Comparison of ENCODE assay signal across 19 cellular contexts in genomic region chr18:3610188-3610708, GRCh38.
DNase-seq lines count a peak whose midpoint lies in the region; ATAC-seq, FAIRE-seq and TF ChIP-seq lines count a peak whose summit lies in the region.
"Had no signal": no experiment of that assay in that cellular context is flagged by ENCODE, and none has a peak within 500 bp of the region (broad histone marks: within the 10 kb centered on the region; RNA-seq: fewer than 3 reads in every experiment).

No MANE protein-coding gene starts in this region.

- H3K9me2 ChIP-seq in PC-3 (replicated peaks; ENCODE audit: low read length) = no peaks in the 10 kb centered on the region

- CTCF ChIA-PET in RWPE1 (lab: Yijun Ruan, JAX) = no interaction called here
- CTCF ChIA-PET in HepG2 (lab: Yijun Ruan, JAX; ENCODE audit: low intra/inter-chr PET ratio, low total read pairs) = no interaction called here
- CTCF ChIA-PET in PC-3 (lab: Charles Lee) = no interaction called here

- H3K4me3 ChIP-seq in HepG2 (replicated peaks in 1 of 3; ENCODE audit: insufficient read depth in 1 of 3, low read depth in 2 of 3, low read length in 3 of 3) = no peak overlapping the region
- H3K4me3 ChIP-seq in PC-3 (ENCODE audit: low read length) = no peak overlapping the region
- H3K4me3 ChIP-seq: GM12878 had no signal

- TF ChIP-seq CTCF in RWPE1 (conservative IDR thresholded peaks at IDR 0.05; ENCODE audit: low read depth) (no peak), HepG2 (CRISPR knock-in tag; IDR thresholded peaks at IDR 0.05) (no peak), glutamatergic neuron (IDR thresholded peaks at IDR 0.05; ENCODE audit: partially characterized antibody, unreplicated experiment) (no peak), PC-3 (conservative IDR thresholded peaks at IDR 0.05; ENCODE audit: low read depth, low read length) (no peak)

- no peak for TF ChIP-seq RAD21 in HepG2 (CRISPR knock-in tag; IDR thresholded peaks at IDR 0.05)

- H3K27ac ChIP-seq in RWPE1 (peak overlapping the region; percentile 23; the same call in 1 of the 2 replicates), HepG2 (ENCODE audit: extremely low read length, insufficient read depth, low read length) (no peak overlapping the region), PC-3 (ENCODE audit: low read length) (no peak overlapping the region)

- BruUV-seq in HepG2 (replicated peaks; lab: Mats Ljungman, UMichigan) = no TSS peak
- no TSS peak for BruUV-seq in PC-3 (replicated peaks; lab: Mats Ljungman, UMichigan)

- H3K9me3 Mint-ChIP-seq in activated naive CD8-positive, alpha-beta T cell (ENCODE audit: low read depth) = no peaks in the 10 kb centered on the region
- H3K9me3 Mint-ChIP-seq in activated naive CD8-positive, alpha-beta T cell treated with anti-CD3 and anti-CD28 coated beads, Interleukin-2, amount 50 U/mL, for 24 hours = no peaks in the 10 kb centered on the region
- H3K9me3 Mint-ChIP-seq in glutamatergic neuron (ENCODE audit: unreplicated experiment) = no peaks in the 10 kb centered on the region

- no peaks in the 10 kb centered on the region for H3K27me3 Mint-ChIP-seq in activated naive CD8-positive, alpha-beta T cell
- no peaks in the 10 kb centered on the region for H3K27me3 Mint-ChIP-seq in activated naive CD8-positive, alpha-beta T cell treated with anti-CD3 and anti-CD28 coated beads, Interleukin-2, amount 50 U/mL, for 24 hours
- H3K27me3 Mint-ChIP-seq in glutamatergic neuron (ENCODE audit: unreplicated experiment) = peaks cover 4% of the 10 kb centered on the region

- in situ Hi-C loops in HepG2 (cut with HindIII; ENCODE audit: extremely low pct_ligation_motif_present, low pct_unique_long_range_greater_than_20kb) = loop anchor here (25.0 kb wide), 1 partner anchor 573 kb away; no protein-coding TSS in a partner anchor

- H3K4me1 Mint-ChIP-seq in activated naive CD8-positive, alpha-beta T cell (ENCODE audit: low read depth) = peaks cover 16% of the 10 kb centered on the region
- peaks cover 38% of the 10 kb centered on the region for H3K4me1 Mint-ChIP-seq in activated naive CD8-positive, alpha-beta T cell treated with anti-CD3 and anti-CD28 coated beads, Interleukin-2, amount 50 U/mL, for 24 hours
- H3K4me1 Mint-ChIP-seq in glutamatergic neuron (ENCODE audit: low read depth, unreplicated experiment) = peaks cover under 1% of the 10 kb centered on the region
- H3K4me1 Mint-ChIP-seq: CD14-positive monocyte had no signal

- H3K9ac ChIP-seq in HepG2 (ENCODE audit: insufficient read depth, low read depth, low read length) (no peak overlapping the region), PC-3 (ENCODE audit: low read length) (no peak overlapping the region)

- no peak for TF ChIP-seq EP300 in HepG2 (IDR thresholded peaks at IDR 0.05; ENCODE audit: low read depth in 2 of 2, low read length in 2 of 2)
- TF ChIP-seq EP300 in HepG2 (CRISPR knock-in tag; IDR thresholded peaks at IDR 0.05; ENCODE audit: borderline replicate concordance) = no peak

- DNase-seq in activated naive CD8-positive, alpha-beta T cell treated with anti-CD3 and anti-CD28 coated beads, Interleukin-2, amount 50 U/mL, for 24 hours = no peak
- DNase-seq in RWPE1 (ENCODE audit: low spot score) (no peak), HepG2 (ENCODE audit: low spot score) (no peak), urothelium cell line (ENCODE audit: low spot score) (no peak), glutamatergic neuron (no peak), PC-3 (no peak), midbrain (lab: John Stamatoyannopoulos, UW) (no peak)
- DNase-seq: DMS79, H7, KG1, NCI-H1092, NCI-H1694 treated with DMSO at 0.1 percent for 48 hours, NCI-H446 treated with DMSO at 0.1 percent for 48 hours, NCI-H748 treated with DMSO at 0.1 percent for 48 hours, SHP77 treated with DMSO at 0.1 percent for 48 hours had no signal

- POLR2A ChIA-PET in RWPE1 (lab: Yijun Ruan, JAX; ENCODE audit: low non-redundant PET) (interaction anchor here (0.6 to 0.7 kb wide), 2 partner anchors 14 to 262 kb away, joined by 4 read pairs; no protein-coding TSS in a partner anchor), HepG2 (lab: Yijun Ruan, JAX) (no interaction called here), PC-3 (lab: Charles Lee; ENCODE audit: unreplicated experiment) (interaction anchor here (0.7 kb wide), 1 partner anchor 658 kb away, joined by 4 read pairs; no protein-coding TSS in a partner anchor)

- H2AFZ ChIP-seq in HepG2 (ENCODE audit: low read length) (no peak overlapping the region), PC-3 (ENCODE audit: low read length) (no peak overlapping the region)

- H4K20me1 ChIP-seq in HepG2 (ENCODE audit: insufficient read depth, low read length) = no peaks in the 10 kb centered on the region
- no peaks in the 10 kb centered on the region for H4K20me1 ChIP-seq in PC-3 (ENCODE audit: low read length)

- peaks cover 2% of the 10 kb centered on the region for H3F3A ChIP-seq in PC-3 (ENCODE audit: low read length, unreplicated experiment)

- H3K4me3 Mint-ChIP-seq in activated naive CD8-positive, alpha-beta T cell = no peak overlapping the region
- no peak overlapping the region for H3K4me3 Mint-ChIP-seq in activated naive CD8-positive, alpha-beta T cell treated with anti-CD3 and anti-CD28 coated beads, Interleukin-2, amount 50 U/mL, for 24 hours
- H3K4me3 Mint-ChIP-seq in glutamatergic neuron (ENCODE audit: unreplicated experiment) = no peak overlapping the region
- H3K4me3 Mint-ChIP-seq: CD14-positive monocyte had no signal

- H3K79me2 ChIP-seq in HepG2 (ENCODE audit: insufficient read depth, low read length) = no peaks in the 10 kb centered on the region
- peaks cover 19% of the 10 kb centered on the region for H3K79me2 ChIP-seq in PC-3 (ENCODE audit: low read length)

- H3K4me2 ChIP-seq in HepG2 (ENCODE audit: low read depth, low read length) (no peak overlapping the region), PC-3 (ENCODE audit: low read length) (no peak overlapping the region)

- H3K9me3 ChIP-seq in HepG2 (ENCODE audit: low read length) = no peaks in the 10 kb centered on the region
- H3K9me3 ChIP-seq in PC-3 (ENCODE audit: low read length) = no peaks in the 10 kb centered on the region

- peaks cover 63% of the 10 kb centered on the region for H3K4me1 ChIP-seq in HepG2 (ENCODE audit: insufficient read depth, low read length)
- peaks cover 11% of the 10 kb centered on the region; the same call in 1 of the 2 replicates for H3K4me1 ChIP-seq in PC-3 (ENCODE audit: insufficient read depth, low read length)

- H3K36me3 ChIP-seq in HepG2 (replicated peaks in 1 of 2; ENCODE audit: control insufficient read depth in 1 of 2, insufficient read depth in 2 of 2, low read length in 2 of 2) = no peaks in the 10 kb centered on the region
- no peaks in the 10 kb centered on the region for H3K36me3 ChIP-seq in PC-3 (ENCODE audit: low read depth, low read length)

- intact Hi-C loops in HepG2 (cut with micrococcal nuclease; ENCODE audit: unreplicated experiment) = no loop called here
- intact Hi-C loops in PC-3 (cut with micrococcal nuclease) = no loop called here

- H3K27me3 ChIP-seq in HepG2 (ENCODE audit: control insufficient read depth in 1 of 2, insufficient read depth in 2 of 2, low read length in 2 of 2) = no peaks in the 10 kb centered on the region
- H3K27me3 ChIP-seq in PC-3 (ENCODE audit: low read length) = no peaks in the 10 kb centered on the region

- 100% methylated on average over 2 of the region's 2 CpGs for WGBS in HepG2 (ENCODE audit: low lambda C conversion rate)

- FAIRE-seq in HepG2 (lab: Jason Lieb, UNC) = no peak
- FAIRE-seq in urothelium cell line (lab: Jason Lieb, UNC) = peak; percentile 70
- FAIRE-seq: GM12878, RCC 7860 had no signal

- TF ChIP-seq POLR2A in HepG2 (IDR thresholded peaks at IDR 0.05; ENCODE audit: insufficient read depth in 1 of 2, low read depth in 2 of 2, low read length in 2 of 2) = no peak

- no peaks in the 10 kb centered on the region for H3K36me3 Mint-ChIP-seq in activated naive CD8-positive, alpha-beta T cell
- H3K36me3 Mint-ChIP-seq in activated naive CD8-positive, alpha-beta T cell treated with anti-CD3 and anti-CD28 coated beads, Interleukin-2, amount 50 U/mL, for 24 hours (ENCODE audit: low read depth) = no peaks in the 10 kb centered on the region
- no peaks in the 10 kb centered on the region for H3K36me3 Mint-ChIP-seq in glutamatergic neuron (ENCODE audit: unreplicated experiment)
- H3K36me3 Mint-ChIP-seq: CD14-positive monocyte had no signal

- peak overlapping the region; percentile 16 for H3K27ac Mint-ChIP-seq in activated naive CD8-positive, alpha-beta T cell
- no peak overlapping the region for H3K27ac Mint-ChIP-seq in activated naive CD8-positive, alpha-beta T cell treated with anti-CD3 and anti-CD28 coated beads, Interleukin-2, amount 50 U/mL, for 24 hours
- H3K27ac Mint-ChIP-seq in glutamatergic neuron (ENCODE audit: unreplicated experiment) = no peak overlapping the region

- no peak for ATAC-seq in activated naive CD8-positive, alpha-beta T cell treated with anti-CD3 and anti-CD28 coated beads, Interleukin-2, amount 50 U/mL, for 24 hours
- ATAC-seq in HepG2 (no peak), PC-3 (no peak)
- ATAC-seq: GM12878 had no signal

TF ChIP-seq in HepG2, 621 proteins besides CTCF, POLR2A, EP300 and RAD21:
- TF ChIP-seq POLR2G (IDR thresholded peaks at IDR 0.05; ENCODE audit: low read depth, low read length) = 0 out of 2 replicates have a peak, but pooled peaks have one; percentile 8
- TF ChIP-seq ZNF678 (CRISPR knock-in tag; IDR thresholded peaks at IDR 0.05) = no peak
